Comparison of ENCODE assay signal across 7 cellular contexts in the genomic region with DNA sequence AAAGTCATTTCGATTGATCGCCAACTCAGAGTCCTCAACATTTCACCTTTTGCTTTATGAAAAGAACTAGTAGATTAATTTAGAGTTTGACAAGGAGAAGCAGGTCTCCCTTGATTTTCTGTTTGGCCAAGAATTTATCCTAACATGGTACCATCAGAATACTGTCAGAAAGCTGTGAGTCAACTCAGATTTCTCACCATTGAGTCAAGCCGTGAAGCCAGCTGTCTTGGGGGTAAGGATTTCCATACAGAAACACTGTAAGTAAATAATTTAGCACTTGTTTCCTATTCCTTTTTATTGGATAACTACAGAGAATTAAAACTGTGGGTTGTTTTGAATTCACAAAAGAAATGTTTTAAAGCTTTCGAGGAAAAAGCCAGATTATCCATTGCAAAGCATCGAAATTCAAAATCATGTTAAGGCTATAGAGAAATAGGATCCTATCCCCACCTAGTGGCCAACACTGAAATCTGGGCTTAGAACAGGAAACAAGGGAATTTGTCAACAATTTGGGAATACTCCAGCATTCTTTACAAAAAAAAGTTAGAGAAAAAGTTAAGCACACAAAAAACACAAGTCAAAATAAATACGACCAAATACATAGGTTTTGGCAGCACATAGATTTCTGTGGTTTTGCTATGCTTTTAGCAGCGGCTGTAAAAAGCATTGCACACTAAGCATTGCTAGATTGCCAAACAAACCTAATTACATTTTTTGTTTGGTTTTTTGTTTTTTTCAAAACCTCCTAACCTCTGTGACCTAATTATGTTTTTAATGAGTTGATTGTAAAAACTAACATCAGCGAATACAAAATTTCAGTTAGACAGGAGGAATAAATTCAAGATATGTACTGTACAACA. TPM values are rescaled to one million over a fixed set of nuclear protein-coding genes. Genes with fewer than 3 reads are reported as not detected.
DNase-seq lines count a peak whose midpoint lies in the region; TF ChIP-seq lines count a peak whose summit lies in the region.

No MANE protein-coding gene starts in this region.

- H3K4me3 ChIP-seq in GM06990 (replicated peaks; ENCODE audit: low read depth, low read length) = no peak overlapping the region

- peak; percentile 80 for TF ChIP-seq CTCF in GM06990 (IDR thresholded peaks at IDR 0.05; ENCODE audit: insufficient read depth, low read length, poor library complexity, severe bottlenecking)

- DNase-seq in GM06990 (ENCODE audit: extremely low read depth, insufficient read length) = no peak
- DNase-seq in M059J (ENCODE audit: low read depth) = peak; percentile 63
- peak; percentile 69 for DNase-seq in astrocyte of the hippocampus (ENCODE audit: low read depth, low spot score)
- DNase-seq in kidney tubule cell (ENCODE audit: low spot score) = peak; percentile 53
- no peak for DNase-seq in occipital lobe (lab: John Stamatoyannopoulos, UW)
- DNase-seq in NCI-H128 (lab: John Stamatoyannopoulos, UW; ENCODE audit: unreplicated experiment) = no peak
- DNase-seq in islet precursor cell = no peak

- H3K36me3 ChIP-seq in GM06990 (ENCODE audit: control insufficient read depth, insufficient read depth, low read length) = no peaks in the 10 kb centered on the region

- no peaks in the 10 kb centered on the region; the same call in 1 of the 2 replicates for H3K27me3 ChIP-seq in GM06990 (replicated peaks; ENCODE audit: control insufficient read depth, insufficient read depth, low read length)

RNA-seq across cellular contexts. Expression of gene COL11A2, which starts 44.2 kb away (rescaled TPM):
- 0.02 TPM in 1 of 2 replicates, not detected in the other for total RNA-seq in M059J (2014; rRNA removed; shearing (Covaris generic))
- 0.94 TPM for total RNA-seq in occipital lobe

RNA-seq across cellular contexts. Expression of gene RXRB, which starts 52.4 kb away (rescaled TPM):
- total RNA-seq in M059J (2014; rRNA removed; shearing (Covaris generic)) = 18.4 and 28.7 TPM in 2 replicates
- total RNA-seq in occipital lobe = 22.6 TPM

RNA-seq across cellular contexts. Expression of gene SLC39A7, which starts 52.6 kb away (rescaled TPM):
- total RNA-seq in M059J (2014; rRNA removed; shearing (Covaris generic)) = 140 and 234 TPM in 2 replicates
- total RNA-seq in occipital lobe = 34.8 TPM

RNA-seq across cellular contexts. Expression of gene HSD17B8, which starts 56.4 kb away (rescaled TPM):
- total RNA-seq in M059J (2014; rRNA removed; shearing (Covaris generic)) = 0.32 TPM in 1 of 2 replicates, not detected in the other
- 4.5 TPM for total RNA-seq in occipital lobe

Comparison
In these comparisons a context has a peak if more than half of its experiments do, and no peak if none do; other contexts are left out.
1. DNase-seq: peak in M059J (single experiment), astrocyte of the hippocampus (single experiment) and kidney tubule cell (single experiment); none in GM06990 (single experiment), occipital lobe (single experiment), NCI-H128 (single experiment) and islet precursor cell (single experiment).